In genomic region chr21:17489565-17489964, GRCh38 we compare ENCODE assay signal across 8 cellular contexts. TPM values are rescaled to one million over a fixed set of nuclear protein-coding genes. Genes with fewer than 3 reads are reported as not detected.
DNase-seq lines count a peak whose midpoint lies in the region; ATAC-seq, FAIRE-seq and TF ChIP-seq lines count a peak whose summit lies in the region.
"Not testable (repeated sequence)": the region's sequence is repeated elsewhere in the genome, so short reads cannot be mapped to it uniquely, and the experiment has no call there.

No MANE protein-coding gene starts in this region.

- in situ Hi-C loops in HepG2 (cut with HindIII; ENCODE audit: extremely low pct_ligation_motif_present, low pct_unique_long_range_greater_than_20kb): not testable (repeated sequence)

- CTCF ChIA-PET in A549 (lab: Yijun Ruan, JAX); activated CD4-positive, alpha-beta T cell treated with anti-CD3 and anti-CD28 coated beads for 36 hours (lab: Charles Lee); MCF 10A (lab: Yijun Ruan, JAX); HepG2 (lab: Yijun Ruan, JAX; ENCODE audit: low intra/inter-chr PET ratio, low total read pairs): not testable (repeated sequence)

- WGBS in A549 (ENCODE audit: missing lambda C conversion rate): 10% methylated on average over 3 of the region's 3 CpGs
- 80% methylated on average over 3 of the region's 3 CpGs for WGBS in HepG2 (ENCODE audit: low lambda C conversion rate)

- POLR2A ChIA-PET in A549 (lab: Yijun Ruan, JAX); activated CD4-positive, alpha-beta T cell treated with anti-CD3 and anti-CD28 coated beads for 36 hours (lab: Charles Lee); HepG2 (lab: Yijun Ruan, JAX): not testable (repeated sequence)
- POLR2A ChIA-PET in MCF 10A (lab: Yijun Ruan, JAX): interaction anchor here (0.8 to 1.3 kb wide), 5 partner anchors 11 to 36 kb away, joined by 3 to 4 read pairs (median 3); no protein-coding TSS in a partner anchor

- H3K4me1 Mint-ChIP-seq in HFFc6 (ENCODE audit: low read depth) (peaks cover 25% of the 10 kb centered on the region), MCF 10A (ENCODE audit: insufficient read depth, unreplicated experiment) (peaks cover 32% of the 10 kb centered on the region)
- H3K4me1 Mint-ChIP-seq in activated CD4-positive, alpha-beta T cell treated with anti-CD3 and anti-CD28 coated beads for 36 hours: peaks cover 16% of the 10 kb centered on the region
- H3K4me1 Mint-ChIP-seq in stimulated activated naive CD8-positive, alpha-beta T cell treated with anti-CD3 and anti-CD28 coated beads, Interleukin-15, amount 100 ng/mL, for 72 hours: peaks cover 19% of the 10 kb centered on the region

- not testable (repeated sequence) for H4K20me1 ChIP-seq in HepG2 (ENCODE audit: insufficient read depth, low read length)

- not testable (repeated sequence) for TF ChIP-seq CTCF in A549 (IDR thresholded peaks at IDR 0.05); HFFc6 (IDR thresholded peaks at IDR 0.05); MCF 10A (IDR thresholded peaks at IDR 0.05; ENCODE audit: unreplicated experiment); fibroblast of pulmonary artery (IDR thresholded peaks at IDR 0.05; ENCODE audit: low read length, missing control alignments); HepG2 (CRISPR knock-in tag; IDR thresholded peaks at IDR 0.05)

- not testable (repeated sequence) for DNase-seq in A549 (ENCODE audit: low read depth in 1 of 2, low spot score in 1 of 2); activated CD4-positive, alpha-beta T cell treated with anti-CD3 and anti-CD28 coated beads for 36 hours; HepG2 (ENCODE audit: low spot score); stimulated activated naive CD8-positive, alpha-beta T cell treated with anti-CD3 and anti-CD28 coated beads, Interleukin-15, amount 100 ng/mL, for 72 hours
- DNase-seq in HFFc6: peak; percentile 13
- peak; percentile 24 for DNase-seq in NCI-H460 (ENCODE audit: extremely low read depth, low read depth)
- peak; percentile 78 for DNase-seq in MCF 10A (ENCODE audit: unreplicated experiment)
- DNase-seq in fibroblast of pulmonary artery (ENCODE audit: low read depth): peak; percentile 58

- not testable (repeated sequence) for TF ChIP-seq EP300 in A549 (IDR thresholded peaks at IDR 0.05); HepG2 (IDR thresholded peaks at IDR 0.05; ENCODE audit: low read depth in 2 of 2, low read length in 2 of 2); HepG2 (CRISPR knock-in tag; IDR thresholded peaks at IDR 0.05; ENCODE audit: borderline replicate concordance)

- TF ChIP-seq RAD21 in A549 (conservative IDR thresholded peaks at IDR 0.05 in 1 of 2, IDR thresholded peaks at IDR 0.05 in 1 of 2); HepG2 (CRISPR knock-in tag; IDR thresholded peaks at IDR 0.05): not testable (repeated sequence)

- not testable (repeated sequence) for H3K36me3 Mint-ChIP-seq in HFFc6 (ENCODE audit: low read depth); activated CD4-positive, alpha-beta T cell treated with anti-CD3 and anti-CD28 coated beads for 36 hours (ENCODE audit: low read depth); MCF 10A (ENCODE audit: insufficient read depth, unreplicated experiment)

- H3K36me3 ChIP-seq in HepG2 (replicated peaks in 1 of 2; ENCODE audit: control insufficient read depth in 1 of 2, insufficient read depth in 2 of 2, low read length in 2 of 2): not testable (repeated sequence)

- not testable (repeated sequence) for H3K4me3 Mint-ChIP-seq in HFFc6; activated CD4-positive, alpha-beta T cell treated with anti-CD3 and anti-CD28 coated beads for 36 hours; MCF 10A (ENCODE audit: unreplicated experiment); stimulated activated naive CD8-positive, alpha-beta T cell treated with anti-CD3 and anti-CD28 coated beads, Interleukin-15, amount 100 ng/mL, for 72 hours

- intact Hi-C loops in activated CD4-positive, alpha-beta T cell treated with anti-CD3 and anti-CD28 coated beads for 36 hours (cut with DNase I, micrococcal nuclease); MCF 10A (cut with micrococcal nuclease); HepG2 (cut with micrococcal nuclease; ENCODE audit: unreplicated experiment): not testable (repeated sequence)

- H3K79me2 ChIP-seq in HepG2 (ENCODE audit: insufficient read depth, low read length): not testable (repeated sequence)

- not testable (repeated sequence) for TF ChIP-seq POLR2A in A549 (IDR thresholded peaks at IDR 0.05; ENCODE audit: low read length); HepG2 (IDR thresholded peaks at IDR 0.05; ENCODE audit: insufficient read depth in 1 of 2, low read depth in 2 of 2, low read length in 2 of 2)

- not testable (repeated sequence) for H3K9ac ChIP-seq in HepG2 (ENCODE audit: insufficient read depth, low read depth, low read length)

- peak overlapping the region; percentile 37; the same call in 2 of the 3 replicates for H3K4me2 ChIP-seq in A549
- not testable (repeated sequence) for H3K4me2 ChIP-seq in HepG2 (ENCODE audit: low read depth, low read length)

- H2AFZ ChIP-seq in HepG2 (ENCODE audit: low read length): not testable (repeated sequence)

- not testable (repeated sequence) for H3K27me3 ChIP-seq in HepG2 (ENCODE audit: control insufficient read depth in 1 of 2, insufficient read depth in 2 of 2, low read length in 2 of 2)

- not testable (repeated sequence) for H3K27me3 Mint-ChIP-seq in HFFc6 (ENCODE audit: insufficient read depth); activated CD4-positive, alpha-beta T cell treated with anti-CD3 and anti-CD28 coated beads for 36 hours
- peaks cover 19% of the 10 kb centered on the region for H3K27me3 Mint-ChIP-seq in MCF 10A (ENCODE audit: insufficient read depth, unreplicated experiment)
- H3K27me3 Mint-ChIP-seq in stimulated activated naive CD8-positive, alpha-beta T cell treated with anti-CD3 and anti-CD28 coated beads, Interleukin-15, amount 100 ng/mL, for 72 hours: peaks cover 19% of the 10 kb centered on the region

- peak; percentile 81 to 88; a peak in 5 of 6 replicates for ATAC-seq in A549
- ATAC-seq in activated CD4-positive, alpha-beta T cell treated with anti-CD3 and anti-CD28 coated beads for 36 hours: peak; percentile 69
- ATAC-seq in HepG2: peak; percentile 48; the same call in 1 of the 3 replicates
- peak; percentile 74 for ATAC-seq in stimulated activated naive CD8-positive, alpha-beta T cell treated with anti-CD3 and anti-CD28 coated beads, Interleukin-15, amount 100 ng/mL, for 72 hours

- H3K4me1 ChIP-seq in A549: peaks cover 35% of the 10 kb centered on the region
- peaks cover 13% of the 10 kb centered on the region for H3K4me1 ChIP-seq in HepG2 (ENCODE audit: insufficient read depth, low read length)

- FAIRE-seq in A549 (lab: Jason Lieb, UNC): peak; percentile 32
- FAIRE-seq in HepG2 (lab: Jason Lieb, UNC): not testable (repeated sequence)

- H3K9me3 Mint-ChIP-seq in HFFc6; activated CD4-positive, alpha-beta T cell treated with anti-CD3 and anti-CD28 coated beads for 36 hours (ENCODE audit: low read depth); MCF 10A (ENCODE audit: unreplicated experiment); stimulated activated naive CD8-positive, alpha-beta T cell treated with anti-CD3 and anti-CD28 coated beads, Interleukin-15, amount 100 ng/mL, for 72 hours: not testable (repeated sequence)

- H3K4me3 ChIP-seq in A549; fibroblast of pulmonary artery (replicated peaks; ENCODE audit: low read depth, low read length); HepG2 (replicated peaks in 1 of 3; ENCODE audit: insufficient read depth in 1 of 3, low read depth in 2 of 3, low read length in 3 of 3): not testable (repeated sequence)

- BruUV-seq in MCF 10A (replicated peaks; lab: Mats Ljungman, UMichigan); HepG2 (replicated peaks; lab: Mats Ljungman, UMichigan): not testable (repeated sequence)

- not testable (repeated sequence) for H3K27ac ChIP-seq in A549; HepG2 (ENCODE audit: extremely low read length, insufficient read depth, low read length)

- H3K9me3 ChIP-seq in A549; HepG2 (ENCODE audit: low read length): not testable (repeated sequence)

- not testable (repeated sequence) for H3K27ac Mint-ChIP-seq in HFFc6; activated CD4-positive, alpha-beta T cell treated with anti-CD3 and anti-CD28 coated beads for 36 hours; stimulated activated naive CD8-positive, alpha-beta T cell treated with anti-CD3 and anti-CD28 coated beads, Interleukin-15, amount 100 ng/mL, for 72 hours
- H3K27ac Mint-ChIP-seq in MCF 10A (ENCODE audit: low read depth, unreplicated experiment): peak overlapping the region; percentile 49

RNA-seq across cellular contexts. Expression of gene CXADR, which starts 23.3 kb away (rescaled TPM):
- polyA plus RNA-seq in A549 (2011; rRNA removed) (20.3 and 21.7 TPM in 2 replicates), A549 (2017; fragmentation: RNase III; extraction: RNeasy Plus Mini Kit Qiagen cat#74134 plus additional on column Dnase treatment) (6.4 to 7.7 TPM (median 6.6 TPM) in 3 replicates), HepG2 (2011; rRNA removed) (99.1 and 110 TPM in 2 replicates)
- polyA plus RNA-seq in A549 (2012; cell fraction: cytosol; rRNA removed): 2.7 and 3.0 TPM in 2 replicates
- 1.4 and 1.6 TPM in 2 replicates for polyA plus RNA-seq in A549 (2012; cell fraction: nucleus; rRNA removed)
- polyA minus RNA-seq in A549 (2011; rRNA and poly(A)+ RNA removed): 16.8 and 19.7 TPM in 2 replicates
- under 1 TPM in 4 of 6 experiments, not detected in 2; 0.05 to 0.28 (median 0.09) TPM for total RNA-seq in HFFc6 (2021; fragmentation: NEBNext Ultra II Directional; extraction: Animal tissue kit (Norgen Biotek cat#: 25700))
- total RNA-seq in NCI-H460 (2014; rRNA removed; shearing (Covaris generic)): 22.6 and 25.8 TPM in 2 replicates
- 11.0 and 18.1 TPM in 2 replicates for polyA plus RNA-seq in NCI-H460 (2014; cell fraction: nucleus; rRNA removed)
- total RNA-seq in activated CD4-positive, alpha-beta T cell treated with anti-CD3 and anti-CD28 coated beads for 36 hours: under 1 TPM; 0.30 to 0.91 TPM
- total RNA-seq in MCF 10A (2022) (7.9 TPM in 2 replicates), HepG2 (2016; rRNA removed; fragmentation: Illumina TruSeq; extraction: Trizol) (57.0 and 86.8 TPM in 2 replicates)
- 14.2 and 17.8 TPM in 2 replicates for total RNA-seq in HepG2 (2016; cell fraction: cytosol; rRNA removed; fragmentation: Illumina TruSeq; extraction: Trizol; ENCODE audit: low read depth)
- total RNA-seq in HepG2 (2016; cell fraction: insoluble cytoplasmic fraction; rRNA removed; fragmentation: Illumina TruSeq; extraction: Trizol): 62.4 and 88.2 TPM in 2 replicates
- total RNA-seq in HepG2 (2016; cell fraction: membrane; rRNA removed; fragmentation: Illumina TruSeq; extraction: Trizol): 25.0 and 25.5 TPM in 2 replicates
- total RNA-seq in HepG2 (2016; cell fraction: nucleus; rRNA removed; fragmentation: Illumina TruSeq; extraction: Trizol): 97.8 and 106 TPM in 2 replicates
- 56.1 and 93.3 TPM in 2 replicates for polyA plus RNA-seq in HepG2 (2011; cell fraction: cytosol; rRNA removed)
- polyA plus RNA-seq in HepG2 (2011; cell fraction: nucleus; rRNA removed): 22.6 and 33.0 TPM in 2 replicates
- 106 and 129 TPM in 2 replicates for polyA plus RNA-seq in HepG2 (2012)
- 4.7 and 5.7 TPM in 2 replicates for polyA plus RNA-seq in HepG2 (2016; cell fraction: cytosol; fragmentation: Illumina TruSeq; extraction: Trizol; ENCODE audit: low read depth)
- polyA plus RNA-seq in HepG2 (2016; cell fraction: insoluble cytoplasmic fraction; fragmentation: Illumina TruSeq; extraction: Trizol; ENCODE audit: low read depth): 32.4 and 34.8 TPM in 2 replicates
- polyA plus RNA-seq in HepG2 (2016; cell fraction: membrane; fragmentation: Illumina TruSeq; extraction: Trizol; ENCODE audit: low read depth): 8.7 and 9.3 TPM in 2 replicates
- polyA plus RNA-seq in HepG2 (2016; cell fraction: nucleus; fragmentation: Illumina TruSeq; extraction: Trizol; ENCODE audit: insufficient read depth, low read depth): 64.8 and 73.1 TPM in 2 replicates
- polyA minus RNA-seq in HepG2 (2011; rRNA and poly(A)+ RNA removed; ENCODE audit: low replicate concordance): 48.0 and 115 TPM in 2 replicates
- 120 and 127 TPM in 2 replicates for polyA minus RNA-seq in HepG2 (2011; cell fraction: cytosol; rRNA and poly(A)+ RNA removed)
- 218 and 225 TPM in 2 replicates for polyA minus RNA-seq in HepG2 (2011; cell fraction: nucleus; rRNA and poly(A)+ RNA removed)
